In the genomic region with DNA sequence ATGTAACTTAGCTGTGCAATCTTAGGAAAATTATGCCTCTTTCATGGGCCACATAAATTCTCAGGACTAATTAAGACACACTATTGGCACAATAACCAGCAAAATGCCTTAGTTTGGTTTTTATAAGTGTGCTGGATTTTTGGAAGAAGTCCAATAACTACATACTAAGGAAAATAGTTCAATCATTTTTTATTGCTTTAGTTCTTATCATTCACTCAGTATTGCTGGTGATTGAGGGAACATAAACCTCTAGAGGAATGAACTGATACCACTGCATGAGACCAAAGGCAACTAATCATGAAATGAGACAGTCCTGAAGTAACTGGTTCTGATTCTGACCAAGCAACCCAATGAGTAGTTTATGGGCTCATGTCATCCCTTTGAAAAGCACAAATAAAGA, we compare ENCODE assay signal across 20 cellular contexts.
"Had no signal": no experiment of that assay in that cellular context is flagged by ENCODE, and none has a peak within 500 bp of the region (broad histone marks: within the 10 kb centered on the region; RNA-seq: fewer than 3 reads in every experiment).

No MANE protein-coding gene starts in this region.

- DNase-seq: activated CD4-positive, alpha-beta T cell treated with anti-CD3 and anti-CD28 coated beads for 36 hours; activated CD4-positive, CD25-positive, alpha-beta regulatory T cell; activated CD8-positive, alpha-beta memory T cell treated with anti-CD3 and anti-CD28 coated beads for 24 hours; activated effector memory CD4-positive, alpha-beta T cell treated with anti-CD3 and anti-CD28 coated beads, Interleukin-2, amount 50 U/mL, for 16 hours; activated naive CD4-positive, alpha-beta T cell treated with anti-CD3 and anti-CD28 coated beads for 36 hours; activated naive CD8-positive, alpha-beta T cell treated with anti-CD3 and anti-CD28 coated beads, Interleukin-2, amount 10 ng/mL, durations not matched to agents 7 days and 5 days; endodermal cell; foreskin keratinocyte; heart right ventricle; left ventricle myocardium superior; naive thymus-derived CD4-positive, alpha-beta T cell; nucleus accumbens; right cardiac atrium; stimulated activated CD4-positive, alpha-beta T cell treated with anti-CD3 and anti-CD28 coated beads, Interleukin-2, amount 100 ng/mL, for 48 hours; stimulated activated naive CD8-positive, alpha-beta T cell treated with anti-CD3 and anti-CD28 coated beads, Interleukin-15, Interleukin-2, amounts not matched to agents 100 U/mL and 50 U/mL, for 24 hours; T-helper 1 cell; uterus had no signal

- H3K4me3 ChIP-seq: esophagus muscularis mucosa, heart right ventricle, thoracic aorta, uterus had no signal

- H3K4me1 ChIP-seq: parathyroid adenoma, uterus had no signal

- H3K27me3 ChIP-seq: esophagus muscularis mucosa, foreskin keratinocyte, heart right ventricle, uterus had no signal

- H3K36me3 ChIP-seq: esophagus muscularis mucosa, heart right ventricle, thoracic aorta, uterus had no signal

- H3K9me3 ChIP-seq: esophagus muscularis mucosa, heart right ventricle, thoracic aorta, uterus had no signal

- ATAC-seq: activated CD4-positive, alpha-beta T cell treated with anti-CD3 and anti-CD28 coated beads for 36 hours; foreskin keratinocyte; naive thymus-derived CD4-positive, alpha-beta T cell; right cardiac atrium; stimulated activated naive CD8-positive, alpha-beta T cell treated with anti-CD3 and anti-CD28 coated beads, Interleukin-15, Interleukin-2, amounts not matched to agents 100 U/mL and 50 U/mL, for 24 hours had no signal

- H3K27ac ChIP-seq: esophagus muscularis mucosa, foreskin keratinocyte, parathyroid adenoma, thoracic aorta had no signal
